In the genomic region with DNA sequence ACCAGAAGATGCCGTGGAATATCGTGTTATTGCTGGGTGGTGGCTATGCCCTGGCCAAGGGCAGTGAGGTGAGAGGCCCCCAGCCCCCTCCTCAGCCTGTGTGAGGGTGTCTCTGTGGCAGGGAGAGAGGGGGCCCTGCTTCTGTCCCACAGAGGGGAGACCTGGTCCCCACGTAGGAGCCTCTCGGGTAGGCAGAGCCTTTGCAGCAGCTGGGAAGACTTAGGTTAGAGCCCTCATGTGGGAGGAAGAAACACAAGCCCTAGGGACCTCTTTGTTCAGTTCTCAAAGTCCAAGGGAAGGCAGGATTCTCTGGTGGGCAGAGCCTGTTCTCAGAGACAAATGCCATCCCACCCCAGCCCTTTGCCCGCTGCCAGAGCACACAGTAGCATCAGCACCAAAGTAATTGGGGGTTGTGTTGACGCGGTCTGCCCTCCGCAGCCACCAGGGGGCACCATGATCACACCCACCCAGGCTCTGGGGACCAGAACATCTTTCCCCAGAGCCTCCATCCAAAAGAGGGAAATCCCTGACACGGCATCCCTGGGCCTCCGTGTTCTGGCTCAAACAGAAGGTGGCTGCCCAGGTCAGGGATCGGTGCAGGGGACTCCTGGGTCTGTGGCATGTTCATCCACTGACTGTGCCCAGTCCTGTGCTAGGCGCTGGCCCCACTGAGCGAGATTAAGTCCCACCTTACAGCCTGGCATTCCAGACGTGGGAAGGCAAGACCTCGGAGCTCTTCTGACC, we compare ENCODE assay signal across 8 cellular contexts. TPM values are rescaled to one million over a fixed set of nuclear protein-coding genes. Genes with fewer than 3 reads are reported as not detected.
DNase-seq lines count a peak whose midpoint lies in the region; ATAC-seq, FAIRE-seq and TF ChIP-seq lines count a peak whose summit lies in the region.

No MANE protein-coding gene starts in this region.

- peak; percentile 97 for TF ChIP-seq CTCF in A549 (IDR thresholded peaks at IDR 0.05)
- peak; percentile 96 for TF ChIP-seq CTCF in GM13976 (IDR thresholded peaks at IDR 0.05; ENCODE audit: borderline replicate concordance, control extremely low read depth, extremely low read depth, insufficient read depth, missing control alignments)
- peak; percentile 93 for TF ChIP-seq CTCF in NB4 (IDR thresholded peaks at IDR 0.05; ENCODE audit: low read depth, low read length)
- peak; percentile 74 to 89 for TF ChIP-seq CTCF in right atrium auricular region (IDR thresholded peaks at IDR 0.05)
- TF ChIP-seq CTCF in gastrocnemius medialis (IDR thresholded peaks at IDR 0.05 in 4 of 5, conservative IDR thresholded peaks at IDR 0.05 in 1 of 5), result peak; percentile 44 to 78 (median 63)

- no peaks in the 10 kb centered on the region for H3K36me3 ChIP-seq in right atrium auricular region
- H3K36me3 ChIP-seq in gastrocnemius medialis, result no peaks in the 10 kb centered on the region

- no peak overlapping the region for H3K27ac Mint-ChIP-seq in T-cell

- H3K4me3 Mint-ChIP-seq in T-cell, result no peak overlapping the region

- DNase-seq in A549 (ENCODE audit: low read depth in 1 of 2, low spot score in 1 of 2) (peak; percentile 67 to 96), GM13976 (ENCODE audit: low spot score) (peak; percentile 92), NB4 (ENCODE audit: low read depth) (peak; percentile 74), T-cell (peak; percentile 42 to 82 (median 70)), amniotic epithelial cell (ENCODE audit: low read depth) (peak; percentile 48), right atrium auricular region (ENCODE audit: low spot score) (peak; percentile 62), gastrocnemius medialis (peak; percentile 9 to 34)

- H3K27me3 ChIP-seq in right atrium auricular region (no peaks in the 10 kb centered on the region), gastrocnemius medialis (no peaks in the 10 kb centered on the region)

- CTCF ChIA-PET in A549 (lab: Yijun Ruan, JAX), result interaction anchor here (0.6 to 17.3 kb wide), 51 partner anchors 9 to 459 kb away, joined by 3 to 317 read pairs (median 4); a partner anchor contains a TSS
- CTCF ChIA-PET in T-cell (lab: Charles Lee), result interaction anchor here (0.6 to 1.8 kb wide), 5 partner anchors 17 to 135 kb away, joined by 3 to 6 read pairs (median 3); no protein-coding TSS in a partner anchor

- TF ChIP-seq POLR2A in A549 (IDR thresholded peaks at IDR 0.05; ENCODE audit: low read length) (no peak), NB4 (IDR thresholded peaks at IDR 0.05; ENCODE audit: extremely low read depth, insufficient read length) (no peak), gastrocnemius medialis (IDR thresholded peaks at IDR 0.05) (no peak)

- 39% methylated on average over 15 of the region's 15 CpGs for WGBS in A549 (ENCODE audit: missing lambda C conversion rate)

- ATAC-seq in A549 (peak; percentile 79 to 93), T-cell (replicated peaks in 1 of 4) (peak; percentile 76 to 93 (median 82)), gastrocnemius medialis (peak; percentile 60 to 69), GM19351 (IDR thresholded peaks at IDR 0.05; ENCODE audit: unreplicated experiment) (no peak)

- H3K4me3 ChIP-seq in A549, result no peak overlapping the region
- H3K4me3 ChIP-seq in NB4 (ENCODE audit: low read depth, low read length), result no peak overlapping the region
- no peak overlapping the region for H3K4me3 ChIP-seq in right atrium auricular region
- no peak overlapping the region for H3K4me3 ChIP-seq in gastrocnemius medialis

- no peaks in the 10 kb centered on the region for H3K9me3 ChIP-seq in A549
- H3K9me3 ChIP-seq in right atrium auricular region, result no peaks in the 10 kb centered on the region
- H3K9me3 ChIP-seq in gastrocnemius medialis, result no peaks in the 10 kb centered on the region

- peak; percentile 97 to 98 for TF ChIP-seq RAD21 in A549 (conservative IDR thresholded peaks at IDR 0.05 in 1 of 2, IDR thresholded peaks at IDR 0.05 in 1 of 2)

- H3K9me3 Mint-ChIP-seq in T-cell, result no peaks in the 10 kb centered on the region

- POLR2A ChIA-PET in A549 (lab: Yijun Ruan, JAX) (no interaction called here), T-cell (lab: Charles Lee) (no interaction called here)

- H3K4me1 ChIP-seq in A549 (0 out of 3 replicates have a peak, but pooled peaks cover 5% of the 10 kb centered on the region), right atrium auricular region (no peaks in the 10 kb centered on the region), gastrocnemius medialis (no peaks in the 10 kb centered on the region)

- peak; percentile 13 for FAIRE-seq in A549 (lab: Jason Lieb, UNC)

- intact Hi-C loops in gastrocnemius medialis (cut with DNase I; ENCODE audit: low total_unique reads), result loop anchor here (1.0 kb wide), 1 partner anchor 119 kb away; no protein-coding TSS in a partner anchor

- no peak for TF ChIP-seq EP300 in A549 (IDR thresholded peaks at IDR 0.05)

- H3K27me3 Mint-ChIP-seq in T-cell, result peaks cover 0 to 6% of the 10 kb centered on the region in 2 donors

- in situ Hi-C loops in GM13976 (cut with MboI; ENCODE audit: low sequenced_read_pairs, unreplicated experiment) (loop anchor here (10.0 kb wide), 1 partner anchor 50 kb away; no protein-coding TSS in a partner anchor), gastrocnemius medialis (cut with MboI; ENCODE audit: low sequenced_read_pairs in 4 of 4) (loop anchor here in 1 of 4 donors (10.0 kb wide), 1 partner anchor 120 kb away; a partner anchor contains a TSS)

- no peaks in the 10 kb centered on the region for H3K4me1 Mint-ChIP-seq in T-cell

- no peak overlapping the region for H3K4me2 ChIP-seq in A549

- H3K36me3 Mint-ChIP-seq in T-cell, result no peaks in the 10 kb centered on the region

- H3K27ac ChIP-seq in A549, result no peak overlapping the region
- H3K27ac ChIP-seq in right atrium auricular region, result no peak overlapping the region
- H3K27ac ChIP-seq in gastrocnemius medialis, result no peak overlapping the region

TF ChIP-seq in A549, 52 proteins besides CTCF, POLR2A, EP300 and RAD21:
- TF ChIP-seq, protein P1, sequence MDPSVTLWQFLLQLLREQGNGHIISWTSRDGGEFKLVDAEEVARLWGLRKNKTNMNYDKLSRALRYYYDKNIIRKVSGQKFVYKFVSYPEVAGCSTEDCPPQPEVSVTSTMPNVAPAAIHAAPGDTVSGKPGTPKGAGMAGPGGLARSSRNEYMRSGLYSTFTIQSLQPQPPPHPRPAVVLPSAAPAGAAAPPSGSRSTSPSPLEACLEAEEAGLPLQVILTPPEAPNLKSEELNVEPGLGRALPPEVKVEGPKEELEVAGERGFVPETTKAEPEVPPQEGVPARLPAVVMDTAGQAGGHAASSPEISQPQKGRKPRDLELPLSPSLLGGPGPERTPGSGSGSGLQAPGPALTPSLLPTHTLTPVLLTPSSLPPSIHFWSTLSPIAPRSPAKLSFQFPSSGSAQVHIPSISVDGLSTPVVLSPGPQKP (IDR thresholded peaks at IDR 0.05; ENCODE audit: low read depth, low read length), result no peak
- TF ChIP-seq CHD2 (IDR thresholded peaks at IDR 0.05; ENCODE audit: low read length, partially characterized antibody) (no peak), JUN (IDR thresholded peaks at IDR 0.05) (no peak), KDM5A (IDR thresholded peaks at IDR 0.05) (no peak), HOXB5 (CRISPR knock-in tag; IDR thresholded peaks at IDR 0.05) (no peak), SMC3 (IDR thresholded peaks at IDR 0.05) (peak; percentile 95), RARB (CRISPR knock-in tag; IDR thresholded peaks at IDR 0.05) (no peak), MAFK (IDR thresholded peaks at IDR 0.05; ENCODE audit: partially characterized antibody) (peak; percentile 52), PHF8 (IDR thresholded peaks at IDR 0.05; ENCODE audit: borderline replicate concordance, low read depth) (no peak), RFX5 (IDR thresholded peaks at IDR 0.05) (no peak), ZSCAN20 (CRISPR knock-in tag; IDR thresholded peaks at IDR 0.05) (no peak)
- TF ChIP-seq, protein P2, sequence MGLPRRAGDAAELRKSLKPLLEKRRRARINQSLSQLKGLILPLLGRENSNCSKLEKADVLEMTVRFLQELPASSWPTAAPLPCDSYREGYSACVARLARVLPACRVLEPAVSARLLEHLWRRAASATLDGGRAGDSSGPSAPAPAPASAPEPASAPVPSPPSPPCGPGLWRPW (IDR thresholded peaks at IDR 0.05), result no peak

RNA-seq across cellular contexts. Expression of a gene that starts 11.5 kb away (rescaled TPM):
- not detected in 2 replicates for polyA plus RNA-seq in A549 (2011; rRNA removed)
- polyA plus RNA-seq in A549 (2012; cell fraction: cytosol; rRNA removed), result not detected in 2 replicates
- polyA plus RNA-seq in A549 (2012; cell fraction: nucleus; rRNA removed), result not detected in 2 replicates
- not detected in 3 replicates for polyA plus RNA-seq in A549 (2017; fragmentation: RNase III; extraction: RNeasy Plus Mini Kit Qiagen cat#74134 plus additional on column Dnase treatment)
- not detected in 2 replicates for polyA minus RNA-seq in A549 (2011; rRNA and poly(A)+ RNA removed)
- total RNA-seq in T-cell, result not detected
- not detected for total RNA-seq in right atrium auricular region
- total RNA-seq in gastrocnemius medialis, result not detected

RNA-seq across cellular contexts. Expression of a gene that starts 21.2 kb away (rescaled TPM):
- polyA plus RNA-seq in A549 (2011; rRNA removed) (0.06 and 0.16 TPM in 2 replicates), A549 (2017; fragmentation: RNase III; extraction: RNeasy Plus Mini Kit Qiagen cat#74134 plus additional on column Dnase treatment) (not detected in 3 replicates)
- polyA plus RNA-seq in A549 (2012; cell fraction: cytosol; rRNA removed), result 0.03 TPM in 1 of 2 replicates, not detected in the other
- polyA plus RNA-seq in A549 (2012; cell fraction: nucleus; rRNA removed), result not detected in 2 replicates
- 0.15 and 0.25 TPM in 2 replicates for polyA minus RNA-seq in A549 (2011; rRNA and poly(A)+ RNA removed)
- total RNA-seq in T-cell (not detected), right atrium auricular region (not detected), gastrocnemius medialis (under 1 TPM in 1 of 4 donors, not detected in 3; 0.34 TPM)

RNA-seq across cellular contexts. Expression of a gene that starts 57.8 kb away (rescaled TPM):
- polyA plus RNA-seq in A549 (2011; rRNA removed), result 50.5 and 53.5 TPM in 2 replicates
- 61.2 and 77.9 TPM in 2 replicates for polyA plus RNA-seq in A549 (2012; cell fraction: cytosol; rRNA removed)
- 97.1 and 99.8 TPM in 2 replicates for polyA plus RNA-seq in A549 (2012; cell fraction: nucleus; rRNA removed)
- polyA plus RNA-seq in A549 (2017; fragmentation: RNase III; extraction: RNeasy Plus Mini Kit Qiagen cat#74134 plus additional on column Dnase treatment), result 22.8 to 27.8 TPM (median 26.0 TPM) in 3 replicates
- 34.9 and 42.0 TPM in 2 replicates for polyA minus RNA-seq in A549 (2011; rRNA and poly(A)+ RNA removed)
- total RNA-seq in T-cell, result 10 to 100 TPM; 37.7 to 51.7 (median 44.5) TPM
- 10 to 100 TPM; 19.6 to 30.3 TPM for total RNA-seq in right atrium auricular region
- total RNA-seq in gastrocnemius medialis, result 10 to 100 TPM in 1 of 4 donors, 1 to 10 TPM in 3; 3.1 to 10.2 (median 6.3) TPM

Comparison
In these comparisons a context has a peak if more than half of its experiments do, and no peak if none do; other contexts are left out.
1. DNase-seq: peak in every context shown above with its lines; median percentile 92 in GM13976; 82 in A549; 74 in NB4; 70 in T-cell; 62 in right atrium auricular region; 48 in amniotic epithelial cell; 22 in gastrocnemius medialis.